23 cellular contexts compared by ENCODE assay signal in the genomic region with DNA sequence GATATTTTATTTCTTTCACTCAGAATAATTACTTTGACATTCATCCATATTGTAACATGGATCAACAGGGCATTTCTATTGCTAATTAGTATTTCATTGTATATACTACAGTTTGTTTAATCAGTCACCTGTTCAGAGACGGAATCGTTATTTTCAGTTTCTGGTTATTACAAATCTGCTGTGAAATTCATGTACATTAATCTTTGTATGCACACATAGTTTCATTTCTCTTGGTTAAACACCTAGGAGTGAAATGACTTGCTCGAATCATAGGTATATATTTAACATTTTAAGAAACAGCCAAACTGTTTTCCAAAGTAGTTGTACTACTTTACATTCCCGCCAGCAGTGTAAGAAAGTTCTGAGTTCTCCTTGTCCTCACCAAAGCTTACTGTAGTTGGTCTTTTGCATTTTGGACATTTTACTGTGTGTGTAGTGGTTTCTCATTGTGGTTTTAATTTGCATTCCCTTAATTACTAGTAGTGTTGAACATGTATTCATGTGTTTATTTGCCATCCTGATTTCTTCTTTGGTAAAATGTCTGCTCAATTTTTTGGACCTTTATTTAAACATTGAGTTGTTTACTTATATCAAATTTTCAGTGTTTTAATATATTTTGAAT.
A peak's percentile ranks its signal among the peaks of the same experiment; 100 is the strongest.
DNase-seq lines count a peak whose midpoint lies in the region; ATAC-seq and FAIRE-seq lines count a peak whose summit lies in the region.
"Had no signal": no experiment of that assay in that cellular context is flagged by ENCODE, and none has a peak within 500 bp of the region (broad histone marks: within the 10 kb centered on the region; RNA-seq: fewer than 3 reads in every experiment).

No MANE protein-coding gene starts in this region.

- DNase-seq in Karpas-422 (no peak), RCC 7860 (ENCODE audit: low spot score) (no peak), islet precursor cell (no peak), occipital lobe (lab: John Stamatoyannopoulos, UW) (no peak)
- DNase-seq: activated CD4-positive, alpha-beta memory T cell treated with anti-CD3 and anti-CD28 coated beads for 36 hours; activated T-cell treated with anti-CD3 and anti-CD28 coated beads, Interleukin-2, amount 50 U/mL, for 72 hours; esophagus squamous epithelium; immature natural killer cell; KG1; lower lobe of right lung; naive B cell; NCI-H1092 treated with DMSO at 0.1 percent for 48 hours; NCI-H82; RPMI8226; thyroid gland had no signal

- H3K36me3 ChIP-seq in Karpas-422 (ENCODE audit: insufficient read depth, low read length) = no peaks in the 10 kb centered on the region
- H3K36me3 ChIP-seq: esophagus squamous epithelium, lower lobe of right lung, thyroid gland had no signal

- no peaks in the 10 kb centered on the region for H4K20me1 ChIP-seq in Karpas-422 (ENCODE audit: insufficient read depth, low read depth, low read length)

- no peaks in the 10 kb centered on the region for H3K27me3 ChIP-seq in Karpas-422 (ENCODE audit: low read length)
- H3K27me3 ChIP-seq: esophagus squamous epithelium, thyroid gland had no signal

- no peak for FAIRE-seq in RCC 7860 (lab: Jason Lieb, UNC)
- FAIRE-seq: bronchial epithelial cell had no signal

- H3K27ac ChIP-seq in Karpas-422 (ENCODE audit: low read length) = no peak overlapping the region
- H3K27ac ChIP-seq: esophagus squamous epithelium, lower lobe of right lung, parathyroid adenoma, skin epidermis, thyroid gland, VCaP had no signal

- no peak overlapping the region for H3K4me2 ChIP-seq in Karpas-422 (ENCODE audit: low read depth, low read length, poor library complexity, severe bottlenecking)

- H3K9me2 ChIP-seq in Karpas-422 (replicated peaks; ENCODE audit: insufficient read depth, low read length) = no peaks in the 10 kb centered on the region

- H3K9me3 ChIP-seq in Karpas-422 (ENCODE audit: low read length) = no peaks in the 10 kb centered on the region
- H3K9me3 ChIP-seq: esophagus squamous epithelium, lower lobe of right lung, thyroid gland had no signal

- H3K4me3 ChIP-seq in Karpas-422 (ENCODE audit: low read length) = no peak overlapping the region
- H3K4me3 ChIP-seq: esophagus squamous epithelium, lower lobe of right lung, skin epidermis, thyroid gland had no signal

- ATAC-seq in GM18861 (IDR thresholded peaks at IDR 0.05; ENCODE audit: unreplicated experiment) (peak; percentile 72), GM21381 (IDR thresholded peaks at IDR 0.05; ENCODE audit: unreplicated experiment) (peak; percentile 80), HG02938 (IDR thresholded peaks at IDR 0.05; ENCODE audit: unreplicated experiment) (peak; percentile 83), HG03469 (IDR thresholded peaks at IDR 0.05; ENCODE audit: unreplicated experiment) (peak; percentile 92)
- ATAC-seq: activated T-cell treated with anti-CD3 and anti-CD28 coated beads, Interleukin-2, amount 50 U/mL, for 72 hours; lower lobe of right lung had no signal

- H3K4me1 ChIP-seq in Karpas-422 (ENCODE audit: low read length) = no peaks in the 10 kb centered on the region
- H3K4me1 ChIP-seq: esophagus squamous epithelium, lower lobe of right lung, parathyroid adenoma, thyroid gland had no signal

- H3K79me2 ChIP-seq in Karpas-422 (ENCODE audit: low read length) = no peaks in the 10 kb centered on the region
- H3K79me2 ChIP-seq: parathyroid adenoma had no signal

- no peak overlapping the region for H2AFZ ChIP-seq in Karpas-422 (ENCODE audit: low read length)
- H2AFZ ChIP-seq: parathyroid adenoma had no signal

- H3K9ac ChIP-seq in Karpas-422 (ENCODE audit: low read length) = no peak overlapping the region
- H3K9ac ChIP-seq: parathyroid adenoma had no signal
